1 cellular context compared by ENCODE assay signal in the genomic region with DNA sequence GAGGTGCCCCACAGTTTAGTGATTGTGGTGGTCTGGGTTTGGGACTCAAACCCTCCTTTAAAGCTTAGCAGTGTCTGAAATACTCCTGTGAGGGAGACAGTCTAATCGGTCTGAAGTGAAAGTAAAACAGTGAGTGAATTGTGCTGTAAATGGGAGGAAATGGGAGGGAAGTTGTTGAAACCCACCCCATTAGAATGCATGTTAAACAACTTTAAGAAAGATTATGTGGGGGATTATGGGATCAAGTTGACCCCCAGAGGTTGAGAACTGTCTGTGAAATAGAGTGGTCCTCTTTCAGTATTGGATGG.
TF ChIP-seq lines count a peak whose summit lies in the region.

No MANE protein-coding gene starts in this region.

TF ChIP-seq in HCT116, 20 proteins besides CTCF, POLR2A, EP300 and RAD21 (continued from another document):
- TF ChIP-seq, protein P1, sequence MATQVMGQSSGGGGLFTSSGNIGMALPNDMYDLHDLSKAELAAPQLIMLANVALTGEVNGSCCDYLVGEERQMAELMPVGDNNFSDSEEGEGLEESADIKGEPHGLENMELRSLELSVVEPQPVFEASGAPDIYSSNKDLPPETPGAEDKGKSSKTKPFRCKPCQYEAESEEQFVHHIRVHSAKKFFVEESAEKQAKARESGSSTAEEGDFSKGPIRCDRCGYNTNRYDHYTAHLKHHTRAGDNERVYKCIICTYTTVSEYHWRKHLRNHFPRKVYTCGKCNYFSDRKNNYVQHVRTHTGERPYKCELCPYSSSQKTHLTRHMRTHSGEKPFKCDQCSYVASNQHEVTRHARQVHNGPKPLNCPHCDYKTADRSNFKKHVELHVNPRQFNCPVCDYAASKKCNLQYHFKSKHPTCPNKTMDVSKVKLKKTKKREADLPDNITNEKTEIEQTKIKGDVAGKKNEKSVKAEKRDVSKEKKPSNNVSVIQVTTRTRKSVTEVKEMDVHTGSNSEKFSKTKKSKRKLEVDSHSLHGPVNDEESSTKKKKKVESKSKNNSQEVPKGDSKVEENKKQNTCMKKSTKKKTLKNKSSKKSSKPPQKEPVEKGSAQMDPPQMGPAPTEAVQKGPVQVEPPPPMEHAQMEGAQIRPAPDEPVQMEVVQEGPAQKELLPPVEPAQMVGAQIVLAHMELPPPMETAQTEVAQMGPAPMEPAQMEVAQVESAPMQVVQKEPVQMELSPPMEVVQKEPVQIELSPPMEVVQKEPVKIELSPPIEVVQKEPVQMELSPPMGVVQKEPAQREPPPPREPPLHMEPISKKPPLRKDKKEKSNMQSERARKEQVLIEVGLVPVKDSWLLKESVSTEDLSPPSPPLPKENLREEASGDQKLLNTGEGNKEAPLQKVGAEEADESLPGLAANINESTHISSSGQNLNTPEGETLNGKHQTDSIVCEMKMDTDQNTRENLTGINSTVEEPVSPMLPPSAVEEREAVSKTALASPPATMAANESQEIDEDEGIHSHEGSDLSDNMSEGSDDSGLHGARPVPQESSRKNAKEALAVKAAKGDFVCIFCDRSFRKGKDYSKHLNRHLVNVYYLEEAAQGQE (IDR thresholded peaks at IDR 0.05; ENCODE audit: low read depth), result no peak
- TF ChIP-seq EZH2phosphoT487 (IDR thresholded peaks at IDR 0.05; ENCODE audit: borderline replicate concordance) (no peak), FOSL1 (IDR thresholded peaks at IDR 0.05; ENCODE audit: low read depth) (no peak), ELF1 (IDR thresholded peaks at IDR 0.05; ENCODE audit: borderline replicate concordance, low read depth) (no peak), ZNF274 (IDR thresholded peaks at IDR 0.05; ENCODE audit: low read depth, low read length) (no peak), SRF (IDR thresholded peaks at IDR 0.05; ENCODE audit: low read depth) (no peak), SIN3A (IDR thresholded peaks at IDR 0.05; ENCODE audit: low read depth) (no peak), EGR1 (IDR thresholded peaks at IDR 0.05; ENCODE audit: low read depth) (no peak), POLR2AphosphoS5 (IDR thresholded peaks at IDR 0.05; ENCODE audit: low read depth, low read length) (no peak), JUND (IDR thresholded peaks at IDR 0.05) (no peak), CBX3 (IDR thresholded peaks at IDR 0.05; ENCODE audit: low read depth) (no peak), EZH2 (IDR thresholded peaks at IDR 0.05) (no peak), ZFX (IDR thresholded peaks at IDR 0.05) (no peak), SP1 (IDR thresholded peaks at IDR 0.05; ENCODE audit: low read depth) (no peak)
- TF ChIP-seq, protein P2, sequence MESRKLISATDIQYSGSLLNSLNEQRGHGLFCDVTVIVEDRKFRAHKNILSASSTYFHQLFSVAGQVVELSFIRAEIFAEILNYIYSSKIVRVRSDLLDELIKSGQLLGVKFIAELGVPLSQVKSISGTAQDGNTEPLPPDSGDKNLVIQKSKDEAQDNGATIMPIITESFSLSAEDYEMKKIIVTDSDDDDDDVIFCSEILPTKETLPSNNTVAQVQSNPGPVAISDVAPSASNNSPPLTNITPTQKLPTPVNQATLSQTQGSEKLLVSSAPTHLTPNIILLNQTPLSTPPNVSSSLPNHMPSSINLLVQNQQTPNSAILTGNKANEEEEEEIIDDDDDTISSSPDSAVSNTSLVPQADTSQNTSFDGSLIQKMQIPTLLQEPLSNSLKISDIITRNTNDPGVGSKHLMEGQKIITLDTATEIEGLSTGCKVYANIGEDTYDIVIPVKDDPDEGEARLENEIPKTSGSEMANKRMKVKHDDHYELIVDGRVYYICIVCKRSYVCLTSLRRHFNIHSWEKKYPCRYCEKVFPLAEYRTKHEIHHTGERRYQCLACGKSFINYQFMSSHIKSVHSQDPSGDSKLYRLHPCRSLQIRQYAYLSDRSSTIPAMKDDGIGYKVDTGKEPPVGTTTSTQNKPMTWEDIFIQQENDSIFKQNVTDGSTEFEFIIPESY (IDR thresholded peaks at IDR 0.05; ENCODE audit: extremely low read depth, insufficient replicate concordance, low read length), result no peak
- TF ChIP-seq, protein P3, sequence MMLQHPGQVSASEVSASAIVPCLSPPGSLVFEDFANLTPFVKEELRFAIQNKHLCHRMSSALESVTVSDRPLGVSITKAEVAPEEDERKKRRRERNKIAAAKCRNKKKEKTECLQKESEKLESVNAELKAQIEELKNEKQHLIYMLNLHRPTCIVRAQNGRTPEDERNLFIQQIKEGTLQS (IDR thresholded peaks at IDR 0.05), result no peak
- TF ChIP-seq, protein P4, sequence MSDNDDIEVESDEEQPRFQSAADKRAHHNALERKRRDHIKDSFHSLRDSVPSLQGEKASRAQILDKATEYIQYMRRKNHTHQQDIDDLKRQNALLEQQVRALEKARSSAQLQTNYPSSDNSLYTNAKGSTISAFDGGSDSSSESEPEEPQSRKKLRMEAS (IDR thresholded peaks at IDR 0.05), result no peak
